Comparison of ENCODE assay signal across 20 cellular contexts in the genomic region with DNA sequence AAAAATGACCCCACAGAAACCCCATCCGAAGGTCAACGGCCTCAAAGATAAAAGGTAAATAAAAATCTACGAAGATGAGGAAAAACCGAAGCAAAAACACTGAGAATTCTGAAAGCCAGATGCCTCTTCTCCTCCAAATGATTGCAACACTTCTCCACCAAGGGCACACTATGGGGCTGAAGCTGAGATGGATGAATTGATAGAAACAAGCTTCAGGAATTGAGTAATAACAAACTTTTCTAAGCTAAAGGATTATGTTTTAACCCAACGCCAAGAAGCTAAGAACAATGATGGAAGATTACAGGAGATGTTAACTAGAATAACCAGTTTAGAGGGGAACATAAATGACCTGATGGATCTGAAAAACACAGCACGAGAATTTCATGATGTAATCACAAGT.
DNase-seq lines count a peak whose midpoint lies in the region; ATAC-seq and TF ChIP-seq lines count a peak whose summit lies in the region.
"Had no signal": no experiment of that assay in that cellular context is flagged by ENCODE, and none has a peak within 500 bp of the region (broad histone marks: within the 10 kb centered on the region; RNA-seq: fewer than 3 reads in every experiment).

No MANE protein-coding gene starts in this region.

- H3K79me2 ChIP-seq in hepatocyte, result no peaks in the 10 kb centered on the region

- DNase-seq in activated CD4-positive, alpha-beta T cell treated with anti-CD3 and anti-CD28 coated beads, Interleukin-2, amount 10 ng/mL, durations not matched to agents 7 days and 5 days, result no peak
- DNase-seq in activated CD4-positive, alpha-beta T cell treated with anti-CD3 and anti-CD28 coated beads for 48 hours, result no peak
- no peak for DNase-seq in endodermal cell
- no peak for DNase-seq in hepatocyte (ENCODE audit: low spot score)
- no peak for DNase-seq in SKM-1 (lab: John Stamatoyannopoulos, UW; ENCODE audit: unreplicated experiment)
- no peak for DNase-seq in right cardiac atrium
- DNase-seq in NCI-H187 (lab: John Stamatoyannopoulos, UW), result no peak
- DNase-seq: DMS 273 treated with DMSO at 0.1 percent for 48 hours, GDM1, GOT3, KG1, NCI-H1105 treated with DMSO at 0.1 percent for 48 hours, NCI-H187 treated with DMSO at 0.1 percent for 48 hours, NCI-H345, NCI-H526, PC-3 had no signal

- CTCF ChIA-PET in activated CD4-positive, alpha-beta T cell treated with anti-CD3 and anti-CD28 coated beads, Interleukin-2, amount 10 ng/mL, durations not matched to agents 7 days and 5 days (lab: Charles Lee), result no interaction called here

- H3K27ac ChIP-seq in endodermal cell (ENCODE audit: low read depth, low read length) (no peak overlapping the region), hepatocyte (no peak overlapping the region), right cardiac atrium (ENCODE audit: low read length) (no peak overlapping the region)
- H3K27ac ChIP-seq: 22Rv1, SJSA1 had no signal

- H3K27me3 ChIP-seq in endodermal cell (ENCODE audit: control insufficient read depth, insufficient read depth, low read length, poor library complexity, severe bottlenecking) (no peaks in the 10 kb centered on the region), hepatocyte (no peaks in the 10 kb centered on the region), right cardiac atrium (ENCODE audit: control insufficient read depth, insufficient read depth) (no peaks in the 10 kb centered on the region)
- H3K27me3 ChIP-seq: SJSA1 had no signal

- no peaks in the 10 kb centered on the region for H3K4me1 Mint-ChIP-seq in activated CD4-positive, alpha-beta T cell treated with anti-CD3 and anti-CD28 coated beads, Interleukin-2, amount 10 ng/mL, durations not matched to agents 7 days and 5 days
- H3K4me1 Mint-ChIP-seq in endodermal cell, result peaks cover 46% of the 10 kb centered on the region
- H3K4me1 Mint-ChIP-seq: CD14-positive monocyte had no signal

- H3K9me3 ChIP-seq in endodermal cell (ENCODE audit: control insufficient read depth, low read length) (peaks cover 27% of the 10 kb centered on the region), hepatocyte (ENCODE audit: low read depth) (no peaks in the 10 kb centered on the region), right cardiac atrium (ENCODE audit: control insufficient read depth, low read length) (no peaks in the 10 kb centered on the region)

- no peak overlapping the region for H3K4me2 ChIP-seq in hepatocyte

- H3K4me1 ChIP-seq in endodermal cell (ENCODE audit: control insufficient read depth, insufficient read depth, low read length) (peaks cover 6% of the 10 kb centered on the region), hepatocyte (ENCODE audit: insufficient read depth) (no peaks in the 10 kb centered on the region), right cardiac atrium (ENCODE audit: control insufficient read depth, insufficient read depth, low read length) (no peaks in the 10 kb centered on the region)
- H3K4me1 ChIP-seq: SJSA1 had no signal

- H3K27me3 Mint-ChIP-seq in activated CD4-positive, alpha-beta T cell treated with anti-CD3 and anti-CD28 coated beads, Interleukin-2, amount 10 ng/mL, durations not matched to agents 7 days and 5 days, result no peaks in the 10 kb centered on the region
- no peaks in the 10 kb centered on the region for H3K27me3 Mint-ChIP-seq in endodermal cell (ENCODE audit: insufficient read depth)

- POLR2A ChIA-PET in activated CD4-positive, alpha-beta T cell treated with anti-CD3 and anti-CD28 coated beads, Interleukin-2, amount 10 ng/mL, durations not matched to agents 7 days and 5 days (lab: Charles Lee), result no interaction called here

- no peak overlapping the region for H3K4me3 Mint-ChIP-seq in activated CD4-positive, alpha-beta T cell treated with anti-CD3 and anti-CD28 coated beads, Interleukin-2, amount 10 ng/mL, durations not matched to agents 7 days and 5 days
- H3K4me3 Mint-ChIP-seq in endodermal cell, result peak overlapping the region; percentile 5
- H3K4me3 Mint-ChIP-seq: CD14-positive monocyte had no signal

- H3K36me3 Mint-ChIP-seq in activated CD4-positive, alpha-beta T cell treated with anti-CD3 and anti-CD28 coated beads, Interleukin-2, amount 10 ng/mL, durations not matched to agents 7 days and 5 days (ENCODE audit: low read depth), result no peaks in the 10 kb centered on the region
- peaks cover 21% of the 10 kb centered on the region for H3K36me3 Mint-ChIP-seq in endodermal cell (ENCODE audit: low read depth)
- H3K36me3 Mint-ChIP-seq: CD14-positive monocyte had no signal

- intact Hi-C loops in right cardiac atrium (cut with DNase I), result no loop called here

- H3K36me3 ChIP-seq in endodermal cell (ENCODE audit: control insufficient read depth, insufficient read depth, low read length) (no peaks in the 10 kb centered on the region), hepatocyte (replicated peaks; ENCODE audit: insufficient read depth, low read depth) (no peaks in the 10 kb centered on the region)
- H3K36me3 ChIP-seq: SJSA1 had no signal

- TF ChIP-seq CTCF in endodermal cell (conservative IDR thresholded peaks at IDR 0.05), result no peak
- no peak for TF ChIP-seq CTCF in hepatocyte (IDR thresholded peaks at IDR 0.05; ENCODE audit: poor library complexity)

- H2AFZ ChIP-seq in hepatocyte, result peak overlapping the region; percentile 13

- H3K9ac ChIP-seq in endodermal cell (ENCODE audit: extremely low read depth, low read length, poor library complexity, severe bottlenecking), result no peak overlapping the region

- no peaks in the 10 kb centered on the region for H4K20me1 ChIP-seq in hepatocyte (ENCODE audit: insufficient read depth, poor library complexity, severe bottlenecking)

- peak overlapping the region; percentile 15 for H3K27ac Mint-ChIP-seq in activated CD4-positive, alpha-beta T cell treated with anti-CD3 and anti-CD28 coated beads, Interleukin-2, amount 10 ng/mL, durations not matched to agents 7 days and 5 days
- peak overlapping the region; percentile 40 for H3K27ac Mint-ChIP-seq in endodermal cell
- H3K27ac Mint-ChIP-seq: CD14-positive monocyte had no signal

- H3K4me3 ChIP-seq in endodermal cell (ENCODE audit: low read length) (no peak overlapping the region), hepatocyte (no peak overlapping the region), right cardiac atrium (ENCODE audit: low read length) (no peak overlapping the region)
- H3K4me3 ChIP-seq: SJSA1 had no signal

- WGBS in endodermal cell (ENCODE audit: insufficient coverage in 1 of 2, insufficient read length in 1 of 2), 2 experiments, result 93 to 95% methylated on average over 2 to 6 of the region's 6 CpGs
- WGBS in hepatocyte (ENCODE audit: low lambda C conversion rate, missing lambda C conversion rate), result 59% methylated on average over 6 of the region's 6 CpGs
- WGBS in right cardiac atrium, result 74% methylated on average over 6 of the region's 6 CpGs

- H3K9me2 ChIP-seq in hepatocyte (replicated peaks; ENCODE audit: insufficient read depth), result no peaks in the 10 kb centered on the region

- peaks cover 4% of the 10 kb centered on the region for H3K9me3 Mint-ChIP-seq in activated CD4-positive, alpha-beta T cell treated with anti-CD3 and anti-CD28 coated beads, Interleukin-2, amount 10 ng/mL, durations not matched to agents 7 days and 5 days
- peaks cover 24% of the 10 kb centered on the region for H3K9me3 Mint-ChIP-seq in endodermal cell

- ATAC-seq in HG03439 (IDR thresholded peaks at IDR 0.05; ENCODE audit: unreplicated experiment) (no peak), right cardiac atrium (no peak)
- ATAC-seq: PC-3 had no signal
